ENCODE assay signal across 1 cellular context in the genomic region with DNA sequence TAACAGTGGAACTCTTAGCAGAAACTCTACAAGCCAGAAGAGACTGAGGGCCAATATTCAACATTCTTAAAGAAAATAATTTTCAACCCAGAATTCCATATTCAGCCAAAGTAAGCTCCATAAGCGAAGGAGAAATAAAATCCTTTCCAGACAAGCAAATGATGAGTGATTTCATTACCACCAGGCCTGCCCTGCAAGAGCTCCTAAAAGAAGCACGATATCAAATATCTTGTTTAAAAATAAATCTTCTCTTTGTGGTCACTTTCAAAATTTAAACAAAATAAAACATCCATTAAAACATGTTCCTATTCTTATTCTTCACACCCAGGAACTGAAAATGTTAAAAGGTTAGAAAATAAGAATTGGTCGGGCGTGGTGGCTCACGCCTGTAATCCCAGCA.
TF ChIP-seq lines count a peak whose summit lies in the region.

No MANE protein-coding gene starts in this region.

TF ChIP-seq in SK-N-SH, 30 proteins besides CTCF, POLR2A, EP300 and RAD21 (continued from another document):
- TF ChIP-seq, protein P1, sequence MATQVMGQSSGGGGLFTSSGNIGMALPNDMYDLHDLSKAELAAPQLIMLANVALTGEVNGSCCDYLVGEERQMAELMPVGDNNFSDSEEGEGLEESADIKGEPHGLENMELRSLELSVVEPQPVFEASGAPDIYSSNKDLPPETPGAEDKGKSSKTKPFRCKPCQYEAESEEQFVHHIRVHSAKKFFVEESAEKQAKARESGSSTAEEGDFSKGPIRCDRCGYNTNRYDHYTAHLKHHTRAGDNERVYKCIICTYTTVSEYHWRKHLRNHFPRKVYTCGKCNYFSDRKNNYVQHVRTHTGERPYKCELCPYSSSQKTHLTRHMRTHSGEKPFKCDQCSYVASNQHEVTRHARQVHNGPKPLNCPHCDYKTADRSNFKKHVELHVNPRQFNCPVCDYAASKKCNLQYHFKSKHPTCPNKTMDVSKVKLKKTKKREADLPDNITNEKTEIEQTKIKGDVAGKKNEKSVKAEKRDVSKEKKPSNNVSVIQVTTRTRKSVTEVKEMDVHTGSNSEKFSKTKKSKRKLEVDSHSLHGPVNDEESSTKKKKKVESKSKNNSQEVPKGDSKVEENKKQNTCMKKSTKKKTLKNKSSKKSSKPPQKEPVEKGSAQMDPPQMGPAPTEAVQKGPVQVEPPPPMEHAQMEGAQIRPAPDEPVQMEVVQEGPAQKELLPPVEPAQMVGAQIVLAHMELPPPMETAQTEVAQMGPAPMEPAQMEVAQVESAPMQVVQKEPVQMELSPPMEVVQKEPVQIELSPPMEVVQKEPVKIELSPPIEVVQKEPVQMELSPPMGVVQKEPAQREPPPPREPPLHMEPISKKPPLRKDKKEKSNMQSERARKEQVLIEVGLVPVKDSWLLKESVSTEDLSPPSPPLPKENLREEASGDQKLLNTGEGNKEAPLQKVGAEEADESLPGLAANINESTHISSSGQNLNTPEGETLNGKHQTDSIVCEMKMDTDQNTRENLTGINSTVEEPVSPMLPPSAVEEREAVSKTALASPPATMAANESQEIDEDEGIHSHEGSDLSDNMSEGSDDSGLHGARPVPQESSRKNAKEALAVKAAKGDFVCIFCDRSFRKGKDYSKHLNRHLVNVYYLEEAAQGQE (IDR thresholded peaks at IDR 0.05; ENCODE audit: low read depth, low read length) = no peak
- TF ChIP-seq POLR2AphosphoS5 (IDR thresholded peaks at IDR 0.05; ENCODE audit: low read depth, low read length) = no peak
